In the genomic region with DNA sequence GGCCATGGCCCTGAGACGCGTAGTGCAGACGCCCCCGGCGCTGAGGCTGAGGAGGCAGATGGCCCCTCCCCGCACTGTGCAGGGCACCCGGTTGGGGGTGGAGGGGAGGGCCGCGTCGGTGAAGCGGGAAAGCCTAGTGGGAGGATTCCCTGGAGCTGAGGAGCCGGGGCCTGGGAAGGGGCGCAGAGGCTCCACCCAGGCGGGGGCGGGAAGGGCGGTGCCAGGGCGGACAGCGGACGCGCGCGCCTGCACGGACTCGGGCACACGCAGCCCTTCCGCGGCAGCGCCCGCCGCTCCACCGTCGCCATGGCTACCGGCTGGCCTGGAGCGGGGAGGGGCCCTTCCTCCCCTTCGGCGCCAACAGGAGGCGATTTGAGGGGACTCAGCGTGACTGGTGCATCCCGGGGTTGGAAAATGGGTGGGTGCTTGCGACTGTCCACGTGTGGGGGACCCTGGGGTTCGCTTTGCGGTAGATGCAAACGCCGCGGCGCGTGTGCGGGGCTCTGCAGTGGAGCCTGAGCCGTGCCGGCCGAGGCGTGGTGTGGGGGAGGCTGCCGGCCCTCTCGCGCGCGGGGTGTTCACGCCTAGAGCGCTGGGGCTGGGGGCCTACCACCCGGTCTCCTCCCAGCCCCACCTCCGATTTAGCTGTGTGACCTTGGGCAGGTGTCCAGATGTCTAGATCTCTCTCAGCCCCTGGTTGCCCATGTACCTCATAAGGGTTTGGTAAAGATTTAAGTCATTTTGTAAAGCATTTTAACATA, we compare ENCODE assay signal across 8 cellular contexts. TPM values are rescaled to one million over a fixed set of nuclear protein-coding genes. Genes with fewer than 3 reads are reported as not detected.
DNase-seq lines count a peak whose midpoint lies in the region; TF ChIP-seq lines count a peak whose summit lies in the region.

No MANE protein-coding gene starts in this region.

- peaks cover 35% of the 10 kb centered on the region for H3K4me1 ChIP-seq in adipocyte (ENCODE audit: control insufficient read depth, insufficient read depth, low read length)
- peaks cover 0 to 20% of the 10 kb centered on the region in 2 donors for H3K4me1 ChIP-seq in right atrium auricular region

- H3K27me3 ChIP-seq in adipocyte (replicated peaks; ENCODE audit: control insufficient read depth, insufficient read depth, low read length) (no peaks in the 10 kb centered on the region), right atrium auricular region (no peaks in the 10 kb centered on the region)

- no peaks in the 10 kb centered on the region for H3K36me3 ChIP-seq in adipocyte (ENCODE audit: control insufficient read depth, insufficient read depth, low read length, severe bottlenecking)
- H3K36me3 ChIP-seq in right atrium auricular region: no peaks in the 10 kb centered on the region

- H3K9ac ChIP-seq in adipocyte (ENCODE audit: low read length): peak overlapping the region; percentile 76

- no peak overlapping the region for H3K27ac ChIP-seq in right atrium auricular region

- H3K4me3 ChIP-seq in adipocyte (ENCODE audit: low read length) (peak overlapping the region; percentile 79), right atrium auricular region (peak overlapping the region; percentile 36 to 58)

- no peak for TF ChIP-seq CTCF in right atrium auricular region (IDR thresholded peaks at IDR 0.05)

- peak; percentile 35 for DNase-seq in DMS53 treated with DMSO at 0.1 percent for 48 hours (lab: John Stamatoyannopoulos, UW; ENCODE audit: unreplicated experiment)
- DNase-seq in NCI-H69 (lab: John Stamatoyannopoulos, UW): peak; percentile 93
- DNase-seq in adipocyte (ENCODE audit: low read depth): peak; percentile 78
- no peak for DNase-seq in right atrium auricular region (ENCODE audit: low spot score)
- DNase-seq in putamen (ENCODE audit: low spot score): peak; percentile 58
- DNase-seq in NCI-H2107 treated with DMSO at 0.1 percent for 48 hours (lab: John Stamatoyannopoulos, UW; ENCODE audit: unreplicated experiment): no peak
- DNase-seq in HPDE6-E6E7 (ENCODE audit: extremely low spot score): no peak
- DNase-seq in NK-92 (lab: John Stamatoyannopoulos, UW; ENCODE audit: unreplicated experiment): no peak

- H3K9me3 ChIP-seq in adipocyte (ENCODE audit: control insufficient read depth, low read length) (no peaks in the 10 kb centered on the region), right atrium auricular region (no peaks in the 10 kb centered on the region)

RNA-seq across cellular contexts. Expression of a gene that starts 35.1 kb away (rescaled TPM):
- total RNA-seq in right atrium auricular region: 10 to 100 TPM in 1 of 2 donors, 1 to 10 TPM in 1; 7.4 to 27.7 TPM

Comparison
In these comparisons a context has a peak if more than half of its experiments do, and no peak if none do; other contexts are left out.
1. DNase-seq: peak in DMS53 treated with DMSO at 0.1 percent for 48 hours (single experiment), NCI-H69 (single experiment), adipocyte (single experiment) and putamen (single experiment); none in right atrium auricular region (single experiment), NCI-H2107 treated with DMSO at 0.1 percent for 48 hours (single experiment), HPDE6-E6E7 (single experiment) and NK-92 (single experiment).